Comparison of ENCODE assay signal across 1 cellular context in genomic region chr20:51899674-51900073, GRCh38.
TF ChIP-seq lines count a peak whose summit lies in the region.

No MANE protein-coding gene starts in this region.

TF ChIP-seq in HepG2, 621 proteins besides CTCF, POLR2A, EP300 and RAD21 (continued from another document):
- TF ChIP-seq, protein P1, sequence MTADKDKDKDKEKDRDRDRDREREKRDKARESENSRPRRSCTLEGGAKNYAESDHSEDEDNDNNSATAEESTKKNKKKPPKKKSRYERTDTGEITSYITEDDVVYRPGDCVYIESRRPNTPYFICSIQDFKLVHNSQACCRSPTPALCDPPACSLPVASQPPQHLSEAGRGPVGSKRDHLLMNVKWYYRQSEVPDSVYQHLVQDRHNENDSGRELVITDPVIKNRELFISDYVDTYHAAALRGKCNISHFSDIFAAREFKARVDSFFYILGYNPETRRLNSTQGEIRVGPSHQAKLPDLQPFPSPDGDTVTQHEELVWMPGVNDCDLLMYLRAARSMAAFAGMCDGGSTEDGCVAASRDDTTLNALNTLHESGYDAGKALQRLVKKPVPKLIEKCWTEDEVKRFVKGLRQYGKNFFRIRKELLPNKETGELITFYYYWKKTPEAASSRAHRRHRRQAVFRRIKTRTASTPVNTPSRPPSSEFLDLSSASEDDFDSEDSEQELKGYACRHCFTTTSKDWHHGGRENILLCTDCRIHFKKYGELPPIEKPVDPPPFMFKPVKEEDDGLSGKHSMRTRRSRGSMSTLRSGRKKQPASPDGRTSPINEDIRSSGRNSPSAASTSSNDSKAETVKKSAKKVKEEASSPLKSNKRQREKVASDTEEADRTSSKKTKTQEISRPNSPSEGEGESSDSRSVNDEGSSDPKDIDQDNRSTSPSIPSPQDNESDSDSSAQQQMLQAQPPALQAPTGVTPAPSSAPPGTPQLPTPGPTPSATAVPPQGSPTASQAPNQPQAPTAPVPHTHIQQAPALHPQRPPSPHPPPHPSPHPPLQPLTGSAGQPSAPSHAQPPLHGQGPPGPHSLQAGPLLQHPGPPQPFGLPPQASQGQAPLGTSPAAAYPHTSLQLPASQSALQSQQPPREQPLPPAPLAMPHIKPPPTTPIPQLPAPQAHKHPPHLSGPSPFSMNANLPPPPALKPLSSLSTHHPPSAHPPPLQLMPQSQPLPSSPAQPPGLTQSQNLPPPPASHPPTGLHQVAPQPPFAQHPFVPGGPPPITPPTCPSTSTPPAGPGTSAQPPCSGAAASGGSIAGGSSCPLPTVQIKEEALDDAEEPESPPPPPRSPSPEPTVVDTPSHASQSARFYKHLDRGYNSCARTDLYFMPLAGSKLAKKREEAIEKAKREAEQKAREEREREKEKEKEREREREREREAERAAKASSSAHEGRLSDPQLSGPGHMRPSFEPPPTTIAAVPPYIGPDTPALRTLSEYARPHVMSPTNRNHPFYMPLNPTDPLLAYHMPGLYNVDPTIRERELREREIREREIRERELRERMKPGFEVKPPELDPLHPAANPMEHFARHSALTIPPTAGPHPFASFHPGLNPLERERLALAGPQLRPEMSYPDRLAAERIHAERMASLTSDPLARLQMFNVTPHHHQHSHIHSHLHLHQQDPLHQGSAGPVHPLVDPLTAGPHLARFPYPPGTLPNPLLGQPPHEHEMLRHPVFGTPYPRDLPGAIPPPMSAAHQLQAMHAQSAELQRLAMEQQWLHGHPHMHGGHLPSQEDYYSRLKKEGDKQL (CRISPR knock-in tag; IDR thresholded peaks at IDR 0.05; ENCODE audit: low read depth), result no peak
- TF ChIP-seq NCOA2 (CRISPR knock-in tag; IDR thresholded peaks at IDR 0.05), result no peak
- no peak for TF ChIP-seq ZNF580 (CRISPR knock-in tag; IDR thresholded peaks at IDR 0.05; ENCODE audit: borderline replicate concordance, low read depth)
- TF ChIP-seq ZNF124 (CRISPR knock-in tag; IDR thresholded peaks at IDR 0.05), result no peak
- TF ChIP-seq ZNF263 (CRISPR knock-in tag; IDR thresholded peaks at IDR 0.05), result no peak
- TF ChIP-seq ZNF101 (CRISPR knock-in tag; IDR thresholded peaks at IDR 0.05; ENCODE audit: borderline replicate concordance, low read depth), result no peak
- TF ChIP-seq ZFY (CRISPR knock-in tag; IDR thresholded peaks at IDR 0.05), result no peak
- no peak for TF ChIP-seq SAP130 (CRISPR knock-in tag; IDR thresholded peaks at IDR 0.05; ENCODE audit: low read depth)
- TF ChIP-seq RXRB (CRISPR knock-in tag; IDR thresholded peaks at IDR 0.05; ENCODE audit: borderline replicate concordance), result no peak
- no peak for TF ChIP-seq TBX3 (IDR thresholded peaks at IDR 0.05; ENCODE audit: borderline replicate concordance)
- no peak for TF ChIP-seq MTA1 (CRISPR knock-in tag; IDR thresholded peaks at IDR 0.05; ENCODE audit: borderline replicate concordance)
- TF ChIP-seq IKZF5 (CRISPR knock-in tag; IDR thresholded peaks at IDR 0.05), result no peak
TF ChIP-seq in HepG2: peak in this region for 0.
